Comparison of ENCODE assay signal across 9 cellular contexts in the genomic region with DNA sequence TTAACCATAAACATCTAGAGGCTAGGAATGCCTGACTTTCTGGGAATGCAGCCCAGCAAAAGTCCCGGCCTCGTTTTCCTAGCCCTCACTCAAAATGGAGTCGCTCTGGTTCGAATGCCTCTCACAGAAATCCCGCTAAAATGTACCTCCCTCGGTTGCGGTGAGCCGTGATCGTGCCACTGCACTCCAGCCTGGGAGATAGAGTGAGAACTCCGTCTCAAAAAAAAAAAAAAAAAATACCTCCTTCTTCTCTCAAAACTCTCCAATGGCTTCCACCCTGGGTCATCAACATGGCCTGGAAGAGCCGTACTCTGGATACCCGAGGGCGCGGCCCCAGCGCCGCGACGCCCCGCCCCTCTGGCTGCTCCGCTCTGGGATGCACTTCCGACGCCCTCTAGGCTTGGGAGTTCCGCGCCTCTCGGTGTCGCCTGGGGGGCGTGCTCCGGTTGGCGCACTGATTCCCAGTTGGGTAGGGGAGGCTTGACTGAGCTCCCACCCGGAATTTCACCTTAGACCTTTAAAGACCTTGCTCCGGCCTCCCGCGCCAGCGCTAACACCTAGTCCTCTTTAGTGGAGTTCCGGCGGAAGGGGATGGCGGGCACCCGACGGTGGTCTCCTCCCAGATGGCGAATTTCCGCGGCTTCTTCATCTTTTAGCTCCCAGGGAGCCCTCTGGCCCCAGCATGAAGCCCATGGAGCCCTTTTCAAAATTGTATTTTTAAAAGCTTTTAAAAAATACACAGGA. TPM values are rescaled to one million over a fixed set of nuclear protein-coding genes. Genes with fewer than 3 reads are reported as not detected.
DNase-seq lines count a peak whose midpoint lies in the region; ATAC-seq, FAIRE-seq and TF ChIP-seq lines count a peak whose summit lies in the region.
"Had no signal": no experiment of that assay in that cellular context is flagged by ENCODE, and none has a peak within 500 bp of the region (broad histone marks: within the 10 kb centered on the region; RNA-seq: fewer than 3 reads in every experiment).

No MANE protein-coding gene starts in this region.

- no peak overlapping the region; the same call in 1 of the 2 replicates for H2BK12ac ChIP-seq in H1 (ENCODE audit: low read depth, low read length)

- peak in 1 of 2 experiments; percentile 69; a peak in 2 of 3 replicates for TF ChIP-seq POLR2A in H1 (IDR thresholded peaks at IDR 0.05; ENCODE audit: control extremely low read depth in 1 of 2, low read depth in 2 of 2, low read length in 2 of 2)

- H2AFZ ChIP-seq in H1 (ENCODE audit: low read length): no peak overlapping the region

- H3K27ac ChIP-seq in H1 (ENCODE audit: low read depth, low read length) (peak overlapping the region; percentile 64), thymus (ENCODE audit: low read depth) (peak overlapping the region; percentile 78)
- H3K27ac ChIP-seq: 22Rv1 had no signal

- H3K27me3 ChIP-seq in H1 (replicated peaks in 1 of 4; ENCODE audit: control insufficient read depth in 3 of 4, extremely low read depth in 1 of 4, insufficient read depth in 3 of 4, low read length in 3 of 4): no peaks in the 10 kb centered on the region
- no peaks in the 10 kb centered on the region for H3K27me3 ChIP-seq in thymus (ENCODE audit: control insufficient read depth, insufficient read depth)

- H4K5ac ChIP-seq in H1 (ENCODE audit: insufficient read length, low read depth, low read length): peak overlapping the region; percentile 15

- H3K4me3 ChIP-seq in H1 (ENCODE audit: extremely low read depth in 1 of 4, insufficient read depth in 2 of 4, low read depth in 3 of 4, low read length in 4 of 4) (peak overlapping the region; percentile 32 to 89 (median 40)), mucosa of descending colon (no peak overlapping the region), thymus (ENCODE audit: low read length) (peak overlapping the region; percentile 85)

- no peaks in the 10 kb centered on the region for H3K79me1 ChIP-seq in H1 (ENCODE audit: low read depth, low read length)

- POLR2A ChIA-PET in H1 (lab: Charles Lee; ENCODE audit: partially characterized antibody): interaction anchor here (0.6 to 3.8 kb wide), 15 partner anchors 11 to 727 kb away, joined by 3 to 40 read pairs (median 4); partner anchors contain the start of gene HMGN4

- H3K9me3 ChIP-seq in H1 (ENCODE audit: insufficient read depth in 2 of 2, low read depth in 1 of 2, low read length in 1 of 2) (no peaks in the 10 kb centered on the region), mucosa of descending colon (no peaks in the 10 kb centered on the region), thymus (ENCODE audit: control insufficient read depth) (no peaks in the 10 kb centered on the region)

- no peaks in the 10 kb centered on the region for H3K79me2 ChIP-seq in H1 (ENCODE audit: control insufficient read depth in 1 of 2, insufficient read depth in 2 of 2, low read length in 2 of 2)

- peaks cover 0 to 7% (median 5%) of the 10 kb centered on the region in 4 experiments; a peak in 5 of 8 replicates for H3K36me3 ChIP-seq in H1 (ENCODE audit: control insufficient read depth in 2 of 4, insufficient read depth in 4 of 4, low read length in 3 of 4)
- H3K36me3 ChIP-seq in mucosa of descending colon (ENCODE audit: low read depth): no peaks in the 10 kb centered on the region
- no peaks in the 10 kb centered on the region for H3K36me3 ChIP-seq in thymus (ENCODE audit: control insufficient read depth, insufficient read depth)

- no peaks in the 10 kb centered on the region for H4K20me1 ChIP-seq in H1 (replicated peaks in 1 of 2; ENCODE audit: control insufficient read depth in 1 of 2, insufficient read depth in 2 of 2, low read length in 2 of 2)

- peak in 1 of 3 experiments; percentile 6; a peak in 1 of 4 replicates for TF ChIP-seq CTCF in H1 (IDR thresholded peaks at IDR 0.05; ENCODE audit: control extremely low read depth in 1 of 3, insufficient read depth in 1 of 3, low read depth in 1 of 3, low read length in 3 of 3)
- no peak for TF ChIP-seq CTCF in mucosa of descending colon (IDR thresholded peaks at IDR 0.05)

- peak overlapping the region; percentile 69; the same call in 1 of the 2 replicates for H2BK5ac ChIP-seq in H1 (ENCODE audit: low read depth, low read length)

- DNase-seq in NCI-H1417 (lab: John Stamatoyannopoulos, UW) (peak; percentile 49 to 77 (median 54)), NCI-H1417 treated with DMSO at 0.1 percent for 48 hours (lab: John Stamatoyannopoulos, UW) (no peak), NCI-H1930 (lab: John Stamatoyannopoulos, UW) (peak; percentile 77 to 86), H1 (ENCODE audit: low read depth in 1 of 2, low spot score in 2 of 2) (peak; percentile 89), mucosa of descending colon (peak; percentile 72 to 78 (median 73))
- peak in 3 of 4 experiments; percentile 5 to 42 (median 39) for DNase-seq in activated CD4-positive, CD25-positive, alpha-beta regulatory T cell (lab: John Stamatoyannopoulos, UW)

- H2BK20ac ChIP-seq in H1 (ENCODE audit: low read length): no peak overlapping the region

- CTCF ChIA-PET in H1 (lab: Charles Lee; ENCODE audit: partially characterized antibody): interaction anchor here (0.8 to 2.1 kb wide), 8 partner anchors 8 to 228 kb away, joined by 3 to 8 read pairs (median 5); no protein-coding TSS in a partner anchor

- ATAC-seq in mucosa of descending colon (peak; percentile 79), GM21576 (IDR thresholded peaks at IDR 0.05; ENCODE audit: unreplicated experiment) (no peak)

- intact Hi-C loops in mucosa of descending colon (cut with DNase I, micrococcal nuclease): no loop called here

- peaks cover 10% of the 10 kb centered on the region for H3K23me2 ChIP-seq in H1 (ENCODE audit: low read depth, low read length)

- H2BK15ac ChIP-seq in H1 (ENCODE audit: low read length): no peak overlapping the region

- peak overlapping the region; percentile 40 for H3K56ac ChIP-seq in H1 (replicated peaks; ENCODE audit: insufficient read length, low read depth, low read length)

- WGBS in H1 (ENCODE audit: extremely low coverage in 1 of 2, insufficient coverage in 1 of 2, insufficient read length in 1 of 2, insufficient replicate concordance in 2 of 2, low coverage in 1 of 2, low lambda C conversion rate in 2 of 2, missing lambda C conversion rate in 1 of 2), 2 experiments: 12% methylated on average over 42 of the region's 42 CpGs; no CpG with 5 or more reads in 1 of the 2 experiments
- 4% methylated on average over 42 of the region's 42 CpGs for WGBS in thymus

- H3K9ac ChIP-seq in H1 (replicated peaks in 1 of 4; ENCODE audit: extremely low read depth in 1 of 4, low read depth in 3 of 4, low read length in 3 of 4): peak overlapping the region in 3 of 4 experiments; percentile 43 to 56 (median 50); a peak in 6 of 7 replicates

- H3K14ac ChIP-seq in H1 (ENCODE audit: insufficient read length): no peak overlapping the region

- TF ChIP-seq RAD21 in H1 (IDR thresholded peaks at IDR 0.05 in 1 of 2, conservative IDR thresholded peaks at IDR 0.05 in 1 of 2; ENCODE audit: low read depth in 2 of 2, low read length in 2 of 2): peak; percentile 0 to 7; a peak in 1 of 4 replicates

- H3K4me1 ChIP-seq in H1 (replicated peaks in 1 of 4; ENCODE audit: control insufficient read depth in 3 of 4, insufficient read depth in 4 of 4, low read length in 3 of 4) (no peaks in the 10 kb centered on the region; a peak in 1 of 7 replicates), mucosa of descending colon (ENCODE audit: low read depth) (peaks cover 7% of the 10 kb centered on the region), thymus (ENCODE audit: control insufficient read depth, insufficient read depth, low read length) (peaks cover 9% of the 10 kb centered on the region)

- H3K23ac ChIP-seq in H1 (ENCODE audit: insufficient read length): no peak overlapping the region

- no peak overlapping the region for H3K4ac ChIP-seq in H1 (replicated peaks; ENCODE audit: insufficient read length, low read depth, low read length)

- no peak overlapping the region for H3K18ac ChIP-seq in H1 (ENCODE audit: extremely low read depth, low read length)

- no peak overlapping the region for H2AK5ac ChIP-seq in H1 (ENCODE audit: low read depth, low read length)

- H2BK120ac ChIP-seq in H1 (replicated peaks; ENCODE audit: low read depth, low read length): no peak overlapping the region

- H3K4me2 ChIP-seq in H1 (ENCODE audit: insufficient read depth in 1 of 2, low read depth in 2 of 2, low read length in 2 of 2): peak overlapping the region; percentile 57 to 66

- no peak for FAIRE-seq in H1 (lab: Jason Lieb, UNC)

- H4K91ac ChIP-seq in H1 (replicated peaks; ENCODE audit: insufficient read length, low read length): no peak overlapping the region

- H4K8ac ChIP-seq in H1 (ENCODE audit: extremely low read depth, insufficient read depth, low read length): peak overlapping the region; percentile 93; the same call in 1 of the 2 replicates

- TF ChIP-seq EP300 in H1 (IDR thresholded peaks at IDR 0.05; ENCODE audit: borderline replicate concordance in 1 of 2, low read depth in 2 of 2, low read length in 2 of 2): no peak

RNA-seq across cellular contexts. Expression of gene HMGN4, which starts 12.3 kb away (rescaled TPM):
- total RNA-seq in H1 (2021; fragmentation: NEBNext Ultra II Directional; extraction: Animal tissue kit (Norgen Biotek cat#: 25700)): 61.9 and 66.4 TPM in 2 replicates
- 18.3 and 23.4 TPM in 2 replicates for polyA plus RNA-seq in H1 (2011; rRNA removed)
- 36.0 TPM for polyA plus RNA-seq in H1 (2011; cell fraction: cytosol; rRNA removed)
- 10.5 TPM for polyA plus RNA-seq in H1 (2011; cell fraction: nucleus; rRNA removed)
- polyA plus RNA-seq in H1 (2012, experiment 1 of 2): 47.5 to 70.6 TPM (median 56.2 TPM) in 4 replicates
- polyA plus RNA-seq in H1 (2012, experiment 2 of 2): 12.3 TPM
- 31.2 TPM for polyA plus RNA-seq in H1 (2013, experiment 1 of 2)
- polyA plus RNA-seq in H1 (2013, experiment 2 of 2): 33.0 TPM
- 26.4 and 39.0 TPM in 2 replicates for polyA minus RNA-seq in H1 (2011; rRNA and poly(A)+ RNA removed)
- polyA minus RNA-seq in H1 (2011; cell fraction: cytosol; rRNA and poly(A)+ RNA removed): 23.9 TPM
- polyA minus RNA-seq in H1 (2011; cell fraction: nucleus; rRNA and poly(A)+ RNA removed): 10.3 TPM
- 10 to 100 TPM; 58.6 to 76.0 (median 68.2) TPM for total RNA-seq in mucosa of descending colon
- 62.1 TPM for polyA plus RNA-seq in thymus

RNA-seq across cellular contexts. Expression of gene ABT1, which starts 46.3 kb away (rescaled TPM):
- 20.5 and 20.6 TPM in 2 replicates for total RNA-seq in H1 (2021; fragmentation: NEBNext Ultra II Directional; extraction: Animal tissue kit (Norgen Biotek cat#: 25700))
- polyA plus RNA-seq in H1 (2011; rRNA removed) (28.4 and 30.7 TPM in 2 replicates), thymus (25.0 TPM)
- polyA plus RNA-seq in H1 (2011; cell fraction: cytosol; rRNA removed): 26.5 TPM
- 17.6 TPM for polyA plus RNA-seq in H1 (2011; cell fraction: nucleus; rRNA removed)
- polyA plus RNA-seq in H1 (2012, experiment 1 of 2): 15.1 to 19.6 TPM (median 18.5 TPM) in 4 replicates
- 19.3 TPM for polyA plus RNA-seq in H1 (2012, experiment 2 of 2)
- polyA plus RNA-seq in H1 (2013, experiment 1 of 2): 16.1 TPM
- 16.3 TPM for polyA plus RNA-seq in H1 (2013, experiment 2 of 2)
- 10.8 and 10.9 TPM in 2 replicates for polyA minus RNA-seq in H1 (2011; rRNA and poly(A)+ RNA removed)
- polyA minus RNA-seq in H1 (2011; cell fraction: cytosol; rRNA and poly(A)+ RNA removed): 10.6 TPM
- 12.5 TPM for polyA minus RNA-seq in H1 (2011; cell fraction: nucleus; rRNA and poly(A)+ RNA removed)
- 10 to 100 TPM; 13.1 to 17.3 (median 13.6) TPM for total RNA-seq in mucosa of descending colon

RNA-seq across cellular contexts. Expression of gene BTN1A1, which starts 50.3 kb away (rescaled TPM):
- 0.28 and 0.55 TPM in 2 replicates for total RNA-seq in H1 (2021; fragmentation: NEBNext Ultra II Directional; extraction: Animal tissue kit (Norgen Biotek cat#: 25700))
- polyA plus RNA-seq in H1 (2011; rRNA removed): 0.22 and 0.35 TPM in 2 replicates
- 0.30 TPM for polyA plus RNA-seq in H1 (2011; cell fraction: cytosol; rRNA removed)
- polyA plus RNA-seq in H1 (2011; cell fraction: nucleus; rRNA removed): 0.21 TPM
- 0.23 to 0.55 TPM (median 0.37 TPM) in 4 replicates for polyA plus RNA-seq in H1 (2012, experiment 1 of 2)
- 0.26 TPM for polyA plus RNA-seq in H1 (2012, experiment 2 of 2)
- polyA plus RNA-seq in H1 (2013, experiment 1 of 2): 0.51 TPM
- 0.63 TPM for polyA plus RNA-seq in H1 (2013, experiment 2 of 2)
- 0.10 and 0.32 TPM in 2 replicates for polyA minus RNA-seq in H1 (2011; rRNA and poly(A)+ RNA removed)
- polyA minus RNA-seq in H1 (2011; cell fraction: cytosol; rRNA and poly(A)+ RNA removed): not detected
- polyA minus RNA-seq in H1 (2011; cell fraction: nucleus; rRNA and poly(A)+ RNA removed): 0.30 TPM
- not detected for total RNA-seq in mucosa of descending colon
- polyA plus RNA-seq in thymus: 0.16 TPM
